In the genomic region with DNA sequence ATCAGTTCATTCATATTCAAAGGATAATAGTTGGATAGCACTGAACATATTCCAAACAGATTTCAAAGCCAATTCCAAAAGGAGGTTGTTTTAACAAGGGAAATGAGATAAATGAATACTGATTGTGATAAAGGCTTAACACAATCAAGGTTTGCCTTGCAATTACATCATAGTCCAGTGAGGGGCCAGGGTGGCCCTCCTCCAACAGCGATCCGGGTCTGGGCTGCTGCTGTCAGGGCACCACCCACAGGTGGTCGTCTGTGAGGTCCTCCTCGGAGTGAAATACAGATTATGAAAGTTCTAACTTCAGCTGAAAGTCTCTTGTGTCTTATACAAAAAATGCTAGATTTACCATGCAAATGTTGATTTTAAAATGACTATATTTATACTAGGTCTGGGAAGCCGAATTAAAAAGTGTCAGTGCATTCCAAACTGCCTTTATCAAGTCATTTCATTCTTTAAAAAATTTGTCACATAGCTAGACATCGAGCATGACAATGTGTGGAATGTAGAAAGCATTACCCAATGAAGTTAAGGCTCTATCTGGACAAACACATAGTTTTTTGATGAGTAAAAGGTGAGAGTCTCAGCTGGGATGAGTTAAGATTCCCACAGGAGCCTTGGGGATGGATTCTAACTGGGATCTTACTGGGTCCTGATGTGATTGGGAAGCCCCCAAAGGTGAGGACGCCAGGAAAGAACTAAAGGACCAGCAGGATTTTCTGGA, we compare ENCODE assay signal across 16 cellular contexts.
DNase-seq lines count a peak whose midpoint lies in the region; ATAC-seq, FAIRE-seq and TF ChIP-seq lines count a peak whose summit lies in the region.
"Had no signal": no experiment of that assay in that cellular context is flagged by ENCODE, and none has a peak within 500 bp of the region (broad histone marks: within the 10 kb centered on the region; RNA-seq: fewer than 3 reads in every experiment).

No MANE protein-coding gene starts in this region.

- H3K4me3 Mint-ChIP-seq in astrocyte (ENCODE audit: unreplicated experiment) = no peak overlapping the region
- H3K4me3 Mint-ChIP-seq: activated T-cell treated with anti-CD3 and anti-CD28 coated beads, Interleukin-2, amount 50 U/mL, for 4 hours; naive thymus-derived CD4-positive, alpha-beta T cell had no signal

- peak overlapping the region; percentile 60 for H3K27ac ChIP-seq in astrocyte (ENCODE audit: low read depth, low read length)
- H3K27ac ChIP-seq: prostate gland, SJCRH30 had no signal

- peaks cover 31% of the 10 kb centered on the region for H3K4me1 ChIP-seq in astrocyte (ENCODE audit: insufficient read depth, low read length)
- H3K4me1 ChIP-seq: prostate gland had no signal

- H3K27me3 ChIP-seq in astrocyte (ENCODE audit: insufficient read depth, low read length) = no peaks in the 10 kb centered on the region
- H3K27me3 ChIP-seq: SJCRH30 had no signal

- no peak for TF ChIP-seq CTCF in astrocyte (IDR thresholded peaks at IDR 0.05; ENCODE audit: insufficient read depth, low read depth, low read length)

- no peak for ATAC-seq in HG02571 (IDR thresholded peaks at IDR 0.05; ENCODE audit: unreplicated experiment)
- ATAC-seq: activated T-cell treated with anti-CD3 and anti-CD28 coated beads, Interleukin-2, amount 50 U/mL, for 4 hours; naive thymus-derived CD4-positive, alpha-beta T cell had no signal

- H3K9me3 ChIP-seq in astrocyte (ENCODE audit: insufficient read depth, low read depth, low read length) = no peaks in the 10 kb centered on the region
- H3K9me3 ChIP-seq: prostate gland, SJCRH30 had no signal

- H3K9ac ChIP-seq in astrocyte (ENCODE audit: low read length) = peak overlapping the region; percentile 23

- H3K36me3 Mint-ChIP-seq in astrocyte (ENCODE audit: low read depth, unreplicated experiment) = no peaks in the 10 kb centered on the region
- H3K36me3 Mint-ChIP-seq: naive thymus-derived CD4-positive, alpha-beta T cell had no signal

- H2AFZ ChIP-seq in astrocyte (ENCODE audit: low read depth, low read length) = no peak overlapping the region

- no peaks in the 10 kb centered on the region for H4K20me1 ChIP-seq in astrocyte (ENCODE audit: insufficient read depth, low read length)

- H3K4me3 ChIP-seq in astrocyte (ENCODE audit: insufficient read depth, low read depth, low read length) = no peak overlapping the region
- H3K4me3 ChIP-seq: prostate gland, SJCRH30 had no signal

- FAIRE-seq in astrocyte (lab: Jason Lieb, UNC) = peak; percentile 97
- FAIRE-seq: A204.1 had no signal

- H3K27me3 Mint-ChIP-seq in astrocyte (ENCODE audit: low read depth, unreplicated experiment) = peaks cover 4% of the 10 kb centered on the region

- H3K36me3 ChIP-seq in astrocyte (ENCODE audit: insufficient read depth, low read length) = no peaks in the 10 kb centered on the region
- H3K36me3 ChIP-seq: prostate gland, SJCRH30 had no signal

- H3K4me2 ChIP-seq in astrocyte (ENCODE audit: low read length) = peak overlapping the region; percentile 65

- H3K9me3 Mint-ChIP-seq in astrocyte (ENCODE audit: unreplicated experiment) = no peaks in the 10 kb centered on the region
- H3K9me3 Mint-ChIP-seq: activated T-cell treated with anti-CD3 and anti-CD28 coated beads, Interleukin-2, amount 50 U/mL, for 4 hours had no signal

- peak overlapping the region; percentile 89 for H3K27ac Mint-ChIP-seq in astrocyte (ENCODE audit: unreplicated experiment)
- H3K27ac Mint-ChIP-seq: naive thymus-derived CD4-positive, alpha-beta T cell had no signal

- peaks cover 55% of the 10 kb centered on the region for H3K4me1 Mint-ChIP-seq in astrocyte (ENCODE audit: low read depth, unreplicated experiment)
- H3K4me1 Mint-ChIP-seq: naive thymus-derived CD4-positive, alpha-beta T cell had no signal

- no peaks in the 10 kb centered on the region for H3K79me2 ChIP-seq in astrocyte (ENCODE audit: insufficient read depth, low read length)

- DNase-seq in A172 (ENCODE audit: low spot score) (peak; percentile 82), HS-5 (ENCODE audit: low read depth) (peak; percentile 73), astrocyte (ENCODE audit: low read depth) (peak; percentile 72), hepatic stellate cell (ENCODE audit: low spot score) (peak; percentile 65), islet precursor cell (no peak), inferior parietal cortex (ENCODE audit: extremely low spot score) (no peak), NCI-H510A treated with DMSO at 0.1 percent for 48 hours (lab: John Stamatoyannopoulos, UW) (no peak)
- DNase-seq: activated T-cell treated with anti-CD3 and anti-CD28 coated beads, Interleukin-2, amount 50 U/mL, for 4 hours; GF-D8; hippocampal formation; left ventricle myocardium superior; naive thymus-derived CD4-positive, alpha-beta T cell; SJCRH30 had no signal

Comparison
In these comparisons a context has a peak if more than half of its experiments do, and no peak if none do; other contexts are left out.
1. DNase-seq: peak in A172 (single experiment), HS-5 (single experiment), astrocyte (single experiment) and hepatic stellate cell (single experiment); none in islet precursor cell (single experiment), inferior parietal cortex (single experiment) and NCI-H510A treated with DMSO at 0.1 percent for 48 hours (single experiment).